Comparison of ENCODE assay signal across 1 cellular context in genomic region chr19:16461630-16462051, GRCh38.
TF ChIP-seq lines count a peak whose summit lies in the region.

No MANE protein-coding gene starts in this region.

TF ChIP-seq in WTC11, 78 proteins besides CTCF, POLR2A, EP300 and RAD21 (continued from another document):
- TF ChIP-seq HMGXB4 (CRISPR knock-in tag; IDR thresholded peaks at IDR 0.05) (no peak), NFE2L1 (CRISPR knock-in tag; IDR thresholded peaks at IDR 0.05) (no peak), ZNF138 (CRISPR knock-in tag; conservative IDR thresholded peaks at IDR 0.05) (no peak), NFYB (CRISPR knock-in tag; conservative IDR thresholded peaks at IDR 0.05; ENCODE audit: low read depth) (no peak)
TF ChIP-seq in WTC11: peak in this region for 0.
